In the genomic region with DNA sequence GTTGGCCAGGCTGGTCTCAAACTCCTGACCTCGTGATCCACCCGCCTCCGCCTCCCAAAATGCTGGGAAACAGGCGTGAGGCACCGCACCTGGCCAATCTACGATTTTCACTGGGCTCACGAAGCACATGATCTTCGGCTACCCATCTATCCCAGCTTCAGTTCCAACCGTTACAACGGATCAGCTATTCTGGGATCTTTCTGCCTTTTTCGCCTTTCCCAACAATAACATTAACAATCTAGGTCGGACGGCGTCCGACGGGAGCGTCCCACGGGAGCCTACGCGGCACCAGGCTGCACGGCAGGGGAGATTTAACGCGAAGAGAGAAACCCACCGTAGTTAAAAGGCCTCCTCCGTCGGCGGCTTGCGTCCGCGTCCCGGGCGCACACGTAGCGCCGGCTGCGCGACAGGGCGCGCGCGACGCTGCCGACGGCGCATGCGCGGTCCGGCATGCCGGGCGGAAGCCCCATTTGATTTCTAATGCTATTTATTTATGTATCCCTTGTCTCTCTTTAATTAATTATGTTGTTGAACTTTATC, we compare ENCODE assay signal across 9 cellular contexts.
DNase-seq lines count a peak whose midpoint lies in the region; ATAC-seq and TF ChIP-seq lines count a peak whose summit lies in the region.
"Had no signal": no experiment of that assay in that cellular context is flagged by ENCODE, and none has a peak within 500 bp of the region (broad histone marks: within the 10 kb centered on the region; RNA-seq: fewer than 3 reads in every experiment).

A gene (minus strand): TSS at position 394 of the 540 bp plus-strand sequence.

- peak within 1 kb of the TSS; percentile 18; the same call in 1 of the 2 replicates for H3K27ac ChIP-seq in OCI-LY3 (ENCODE audit: low read length)
- H3K27ac ChIP-seq: epithelial cell of prostate had no signal

- no peaks in the 10 kb centered on the region for H3K27me3 ChIP-seq in OCI-LY3 (ENCODE audit: low read depth, low read length)

- intact Hi-C loops in sciatic nerve (cut with DNase I): no loop called here

- H3K4me2 ChIP-seq in OCI-LY3 (ENCODE audit: low read length): peak within 1 kb of the TSS; percentile 68

- DNase-seq in activated gamma-delta T cell (lab: John Stamatoyannopoulos, UW) (peak; percentile 25), glomerular visceral epithelial cell (ENCODE audit: extremely low spot score) (peak; percentile 46), sciatic nerve (ENCODE audit: low spot score) (no peak), NOMO-1 (lab: John Stamatoyannopoulos, UW; ENCODE audit: unreplicated experiment in 2 of 2) (no peak)

- H3K4me1 ChIP-seq in OCI-LY3 (ENCODE audit: low read length): peaks cover 6% of the 10 kb centered on the region

- H3K36me3 ChIP-seq in OCI-LY3 (replicated peaks; ENCODE audit: low read depth, low read length): peaks cover 4% of the 10 kb centered on the region

- H3K9ac ChIP-seq in OCI-LY3 (ENCODE audit: low read length): peak within 1 kb of the TSS; percentile 69

- peak; percentile 58 for TF ChIP-seq POLR2A in GM10847 (IDR thresholded peaks at IDR 0.05; ENCODE audit: extremely low read depth, insufficient read length)

- H3K4me3 ChIP-seq in OCI-LY3 (ENCODE audit: low read length): peak within 1 kb of the TSS; percentile 88

- H2AFZ ChIP-seq in OCI-LY3 (ENCODE audit: low read depth, low read length): peak within 1 kb of the TSS; percentile 97

- ATAC-seq in HG02885 (IDR thresholded peaks at IDR 0.05; ENCODE audit: poor library complexity, unreplicated experiment) (peak; percentile 57), sciatic nerve (peak; percentile 51), GM18861 (IDR thresholded peaks at IDR 0.05; ENCODE audit: unreplicated experiment) (no peak)

- TF ChIP-seq CTCF in OCI-LY3 (IDR thresholded peaks at IDR 0.05; ENCODE audit: low read depth, low read length): no peak

- no peaks in the 10 kb centered on the region for H4K20me1 ChIP-seq in OCI-LY3 (ENCODE audit: insufficient read depth, low read length)

- no peaks in the 10 kb centered on the region; the same call in 1 of the 2 replicates for H3K9me3 ChIP-seq in OCI-LY3 (ENCODE audit: insufficient read depth, low read length)

- H3K79me2 ChIP-seq in OCI-LY3 (ENCODE audit: low read length): no peaks in the 10 kb centered on the region

Comparison
In these comparisons a context has a peak if more than half of its experiments do, and no peak if none do; other contexts are left out.
1. DNase-seq: peak in activated gamma-delta T cell (single experiment) and glomerular visceral epithelial cell (single experiment); none in sciatic nerve (single experiment) and NOMO-1 (0 of 2).